8 cellular contexts compared by ENCODE assay signal in the genomic region with DNA sequence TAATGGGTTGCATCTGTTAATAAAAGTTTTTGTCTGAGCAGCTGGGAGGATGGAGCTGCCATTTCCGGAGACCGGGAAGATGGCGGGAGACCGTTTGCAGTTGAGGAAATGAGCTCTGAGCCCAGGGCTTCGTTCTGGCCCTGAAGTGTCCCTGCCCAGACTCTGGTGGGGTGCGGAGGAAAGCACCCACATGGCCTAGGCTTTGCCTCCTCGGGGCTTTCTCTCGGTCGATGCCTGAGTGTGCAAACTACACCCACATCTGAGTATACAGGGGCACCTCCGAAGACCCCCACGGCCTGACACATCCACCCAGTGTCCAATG. TPM values are rescaled to one million over a fixed set of nuclear protein-coding genes. Genes with fewer than 3 reads are reported as not detected.
DNase-seq lines count a peak whose midpoint lies in the region; ATAC-seq and TF ChIP-seq lines count a peak whose summit lies in the region.

No MANE protein-coding gene starts in this region.

- peaks cover 22% of the 10 kb centered on the region for H3K4me1 Mint-ChIP-seq in MCF 10A (ENCODE audit: insufficient read depth, unreplicated experiment)

- no peak overlapping the region for H3K27ac Mint-ChIP-seq in MCF 10A (ENCODE audit: low read depth, unreplicated experiment)

- H3K9me3 ChIP-seq in muscle layer of duodenum (ENCODE audit: control insufficient read depth in 1 of 2, low read length in 2 of 2) (no peaks in the 10 kb centered on the region), BE2C (no peaks in the 10 kb centered on the region)

- CTCF ChIA-PET in MCF 10A (lab: Yijun Ruan, JAX) = interaction anchor here (0.6 to 4.5 kb wide), 19 partner anchors 9 to 1422 kb away, joined by 3 to 107 read pairs (median 4); partner anchors contain the start of gene C19orf53

- H3K36me3 ChIP-seq in muscle layer of duodenum (ENCODE audit: control insufficient read depth in 1 of 2, insufficient read depth in 2 of 2, low read length in 2 of 2) (no peaks in the 10 kb centered on the region), BE2C (no peaks in the 10 kb centered on the region)

- peaks cover 17% of the 10 kb centered on the region for H3K27me3 Mint-ChIP-seq in MCF 10A (ENCODE audit: insufficient read depth, unreplicated experiment)

- H3K27me3 ChIP-seq in muscle layer of duodenum (ENCODE audit: low read depth, low read length) (no peaks in the 10 kb centered on the region), BE2C (peaks cover 17% of the 10 kb centered on the region)

- H3K4me1 ChIP-seq in muscle layer of duodenum (ENCODE audit: control insufficient read depth in 1 of 2, insufficient read depth in 2 of 2, low read length in 2 of 2) (peaks cover 10 to 15% of the 10 kb centered on the region in 2 donors), BE2C (peaks cover 8% of the 10 kb centered on the region)

- ATAC-seq in GM19035 (IDR thresholded peaks at IDR 0.05; ENCODE audit: unreplicated experiment) (peak; percentile 24), HG03135 (IDR thresholded peaks at IDR 0.05; ENCODE audit: unreplicated experiment) (peak; percentile 26)

- H3K9me3 Mint-ChIP-seq in MCF 10A (ENCODE audit: unreplicated experiment) = no peaks in the 10 kb centered on the region

- H3K4me3 ChIP-seq in muscle layer of duodenum (ENCODE audit: low read depth in 1 of 2, low read length in 2 of 2) (peak overlapping the region; percentile 59 to 67), BE2C (ENCODE audit: low read depth, low read length) (no peak overlapping the region)

- H3K27ac ChIP-seq in muscle layer of duodenum (ENCODE audit: low read length) = peak overlapping the region; percentile 86

- no TSS peak for BruUV-seq in MCF 10A (replicated peaks; lab: Mats Ljungman, UMichigan)

- intact Hi-C loops in MCF 10A (cut with micrococcal nuclease) = loop anchor here (5.0 kb wide), 2 partner anchors 129 to 144 kb away; no protein-coding TSS in a partner anchor

- DNase-seq in MCF 10A (ENCODE audit: unreplicated experiment) (no peak), anterior cingulate cortex (lab: John Stamatoyannopoulos, UW) (no peak), ecto neural progenitor cell (ENCODE audit: low spot score) (no peak), BE2C (no peak), RKO (ENCODE audit: low spot score) (no peak)

- TF ChIP-seq CTCF in MCF 10A (IDR thresholded peaks at IDR 0.05; ENCODE audit: unreplicated experiment) = no peak
- TF ChIP-seq CTCF in BE2C (IDR thresholded peaks at IDR 0.05; ENCODE audit: low read depth, low read length) = no peak

- POLR2A ChIA-PET in MCF 10A (lab: Yijun Ruan, JAX) = interaction anchor here (1.0 to 4.2 kb wide), 14 partner anchors 9 to 130 kb away, joined by 3 to 25 read pairs (median 10); partner anchors contain the start of gene C19orf53

- H3K36me3 Mint-ChIP-seq in MCF 10A (ENCODE audit: insufficient read depth, unreplicated experiment) = peaks cover 4% of the 10 kb centered on the region

- peak overlapping the region; percentile 75 for H3K4me3 Mint-ChIP-seq in MCF 10A (ENCODE audit: unreplicated experiment)

RNA-seq across cellular contexts. Expression of gene NANOS3, which starts 15.6 kb away (rescaled TPM):
- total RNA-seq in MCF 10A (2022) = not detected in 2 replicates
- 3.6 TPM for polyA plus RNA-seq in BE2C (2012; ENCODE audit: insufficient read depth, insufficient read length, low read depth)

RNA-seq across cellular contexts. Expression of gene BRME1, which starts 44.6 kb away (rescaled TPM):
- 0.75 and 1.8 TPM in 2 replicates for total RNA-seq in MCF 10A (2022)
- polyA plus RNA-seq in BE2C (2012; ENCODE audit: insufficient read depth, insufficient read length, low read depth) = 3.8 TPM

RNA-seq across cellular contexts. Expression of gene CC2D1A, which starts 44.6 kb away (rescaled TPM):
- 36.7 and 37.1 TPM in 2 replicates for total RNA-seq in MCF 10A (2022)
- polyA plus RNA-seq in BE2C (2012; ENCODE audit: insufficient read depth, insufficient read length, low read depth) = 20.2 TPM
